In genomic region chr19:40797963-40798222, GRCh38 we compare ENCODE assay signal across 8 cellular contexts. TPM values are rescaled to one million over a fixed set of nuclear protein-coding genes. Genes with fewer than 3 reads are reported as not detected.
DNase-seq lines count a peak whose midpoint lies in the region; ATAC-seq and TF ChIP-seq lines count a peak whose summit lies in the region.

No MANE protein-coding gene starts in this region.

- H3K4me1 ChIP-seq in SJCRH30 (no peaks in the 10 kb centered on the region), esophagus squamous epithelium (peaks cover 30 to 44% (median 39%) of the 10 kb centered on the region in 3 donors)

- WGBS in esophagus squamous epithelium, 2 donors = 52 to 85% methylated on average over 2 to 4 of the region's 4 CpGs

- no peaks in the 10 kb centered on the region for H3K27me3 ChIP-seq in GM06990 (replicated peaks; ENCODE audit: control insufficient read depth, insufficient read depth, low read length)
- no peaks in the 10 kb centered on the region for H3K27me3 ChIP-seq in SJCRH30
- H3K27me3 ChIP-seq in esophagus squamous epithelium = no peaks in the 10 kb centered on the region

- no peak for TF ChIP-seq CTCF in GM06990 (IDR thresholded peaks at IDR 0.05; ENCODE audit: insufficient read depth, low read length, poor library complexity, severe bottlenecking)
- no peak for TF ChIP-seq CTCF in esophagus squamous epithelium (IDR thresholded peaks at IDR 0.05)
- no peak for TF ChIP-seq CTCF in retinal pigment epithelial cell (conservative IDR thresholded peaks at IDR 0.05; ENCODE audit: low read depth, low read length)

- DNase-seq in GM06990 (ENCODE audit: extremely low read depth, insufficient read length) (no peak), SJCRH30 (no peak), esophagus squamous epithelium (lab: John Stamatoyannopoulos, UW) (no peak), retinal pigment epithelial cell (ENCODE audit: low read depth) (no peak), posterior vena cava (ENCODE audit: low spot score) (no peak), DMS79 treated with DMSO at 0.1 percent for 48 hours (lab: John Stamatoyannopoulos, UW) (no peak), NCI-H526 (lab: John Stamatoyannopoulos, UW) (no peak)

- TF ChIP-seq POLR2A in esophagus squamous epithelium (IDR thresholded peaks at IDR 0.05) = no peak

- intact Hi-C loops in esophagus squamous epithelium (cut with DNase I) = no loop called here
- intact Hi-C loops in posterior vena cava (cut with DNase I) = no loop called here

- peaks cover 10% of the 10 kb centered on the region for H3K36me3 ChIP-seq in GM06990 (ENCODE audit: control insufficient read depth, insufficient read depth, low read length)
- peaks cover 15% of the 10 kb centered on the region for H3K36me3 ChIP-seq in SJCRH30
- peaks cover 11 to 27% (median 16%) of the 10 kb centered on the region in 3 donors for H3K36me3 ChIP-seq in esophagus squamous epithelium

- H3K4me3 ChIP-seq in GM06990 (replicated peaks; ENCODE audit: low read depth, low read length) (peak overlapping the region; percentile 57), SJCRH30 (peak overlapping the region; percentile 63), esophagus squamous epithelium (peak overlapping the region; percentile 22 to 99 (median 98)), retinal pigment epithelial cell (ENCODE audit: low read length) (peak overlapping the region; percentile 69)

- H3K27ac ChIP-seq in SJCRH30 = no peak overlapping the region; the same call in 1 of the 2 replicates
- H3K27ac ChIP-seq in esophagus squamous epithelium = peak overlapping the region; percentile 94 to 98 (median 96)

- H3K9me3 ChIP-seq in SJCRH30 (replicated peaks) = no peaks in the 10 kb centered on the region
- H3K9me3 ChIP-seq in esophagus squamous epithelium = no peaks in the 10 kb centered on the region

- no peak for ATAC-seq in HG02884 (IDR thresholded peaks at IDR 0.05; ENCODE audit: unreplicated experiment)

RNA-seq across cellular contexts. Expression of gene EGLN2, which starts 1.1 kb away (rescaled TPM):
- total RNA-seq in SJCRH30 (2014; rRNA removed; shearing (Covaris generic)) = 55.7 and 56.2 TPM in 2 replicates
- total RNA-seq in esophagus squamous epithelium (10 to 100 TPM; 30.3 to 50.9 (median 33.0) TPM), posterior vena cava (10 to 100 TPM; 76.3 to 89.0 TPM)

RNA-seq across cellular contexts. Expression of gene RAB4B, which starts 19.8 kb away (rescaled TPM):
- total RNA-seq in SJCRH30 (2014; rRNA removed; shearing (Covaris generic)) = 10.5 and 11.1 TPM in 2 replicates
- total RNA-seq in esophagus squamous epithelium (10 to 100 TPM; 15.2 to 37.0 (median 20.5) TPM), posterior vena cava (10 to 100 TPM; 20.5 to 24.5 TPM)

RNA-seq across cellular contexts. Expression of gene MIA, which starts 22.6 kb away (rescaled TPM):
- 0.66 TPM in 1 of 2 replicates, not detected in the other for total RNA-seq in SJCRH30 (2014; rRNA removed; shearing (Covaris generic))
- total RNA-seq in esophagus squamous epithelium (1 to 10 TPM in 1 of 4 donors, not detected in 3; 3.7 TPM), posterior vena cava (1 to 10 TPM in 1 of 2 donors, not detected in 1; 1.6 TPM)

RNA-seq across cellular contexts. Expression of gene SNRPA, which starts 46.9 kb away (rescaled TPM):
- 181 and 208 TPM in 2 replicates for total RNA-seq in SJCRH30 (2014; rRNA removed; shearing (Covaris generic))
- 10 to 100 TPM; 45.0 to 79.5 (median 51.0) TPM for total RNA-seq in esophagus squamous epithelium
- total RNA-seq in posterior vena cava = 10 to 100 TPM; 37.1 to 46.1 TPM

RNA-seq across cellular contexts. Expression of gene ACTMAP, which starts 47.6 kb away (rescaled TPM):
- total RNA-seq in SJCRH30 (2014; rRNA removed; shearing (Covaris generic)) = 5.0 and 5.4 TPM in 2 replicates
- 1 to 10 TPM; 2.1 to 2.8 (median 2.4) TPM for total RNA-seq in esophagus squamous epithelium
- total RNA-seq in posterior vena cava = 1 to 10 TPM; 3.0 to 5.5 TPM
